13 cellular contexts compared by ENCODE assay signal in the genomic region with DNA sequence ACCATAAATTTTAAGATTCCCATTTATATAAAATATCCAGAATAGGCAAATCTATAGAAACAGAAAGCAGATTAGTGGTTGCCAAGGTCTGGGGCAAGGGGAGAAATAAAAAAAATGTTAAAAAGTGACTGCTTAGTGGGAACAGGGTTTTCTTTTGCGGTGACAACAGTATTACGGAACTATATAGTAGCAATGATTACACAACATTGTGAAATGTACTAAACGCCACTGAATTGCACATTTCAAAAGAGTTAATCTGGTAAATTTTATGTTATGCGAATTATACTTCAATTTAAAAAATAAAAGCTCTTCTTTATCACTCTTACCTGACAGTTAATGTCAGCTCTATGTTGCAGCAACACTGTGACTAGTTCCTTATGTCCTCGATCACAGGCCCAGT.
DNase-seq lines count a peak whose midpoint lies in the region; ATAC-seq, FAIRE-seq and TF ChIP-seq lines count a peak whose summit lies in the region.
"Had no signal": no experiment of that assay in that cellular context is flagged by ENCODE, and none has a peak within 500 bp of the region (broad histone marks: within the 10 kb centered on the region; RNA-seq: fewer than 3 reads in every experiment).

No MANE protein-coding gene starts in this region.

- in situ Hi-C loops in IMR-90 (cut with MboI; ENCODE audit: low sequenced_read_pairs): no loop called here
- in situ Hi-C loops in K562 (cut with MboI): no loop called here

- no peaks in the 10 kb centered on the region for H3K9me3 ChIP-seq in IMR-90 (ENCODE audit: control insufficient read depth, insufficient read depth, low read length)
- H3K9me3 ChIP-seq in K562 (replicated peaks; ENCODE audit: control insufficient read depth, insufficient read depth, low read depth, low read length): no peaks in the 10 kb centered on the region
- H3K9me3 ChIP-seq in upper lobe of left lung: no peaks in the 10 kb centered on the region
- H3K9me3 ChIP-seq: BE2C had no signal

- no peak overlapping the region for H4K8ac ChIP-seq in IMR-90 (ENCODE audit: low read depth in 2 of 2, low read length in 2 of 2)

- H3K4me3 ChIP-seq in IMR-90 (ENCODE audit: insufficient read depth, low read depth, low read length): no peak overlapping the region
- no peak overlapping the region for H3K4me3 ChIP-seq in K562
- no peak overlapping the region for H3K4me3 ChIP-seq in upper lobe of left lung

- no peak for ATAC-seq in IMR-90 (ENCODE audit: low read depth)
- ATAC-seq in K562: no peak
- no peak for ATAC-seq in upper lobe of left lung (ENCODE audit: low FRiP score in 2 of 2)
- ATAC-seq in HG03159 (IDR thresholded peaks at IDR 0.05; ENCODE audit: unreplicated experiment): no peak

- H2AFZ ChIP-seq in IMR-90 (replicated peaks; ENCODE audit: low read length, poor library complexity) (no peak overlapping the region), K562 (ENCODE audit: low read depth, low read length) (no peak overlapping the region)

- H2BK5ac ChIP-seq in IMR-90 (ENCODE audit: low read depth, low read length, poor library complexity, severe bottlenecking): no peak overlapping the region

- H3K27me3 ChIP-seq in IMR-90 (ENCODE audit: control insufficient read depth, insufficient read depth, low read length) (no peaks in the 10 kb centered on the region), K562 (ENCODE audit: control insufficient read depth in 2 of 2, insufficient read depth in 2 of 2, low read length in 2 of 2) (no peaks in the 10 kb centered on the region), upper lobe of left lung (no peaks in the 10 kb centered on the region)
- H3K27me3 ChIP-seq: BE2C had no signal

- H2BK20ac ChIP-seq in IMR-90 (ENCODE audit: low read depth, low read length): no peak overlapping the region

- H3K36me3 ChIP-seq in IMR-90 (ENCODE audit: control insufficient read depth, insufficient read depth, low read length): peaks cover 7% of the 10 kb centered on the region; the same call in 1 of the 2 replicates
- H3K36me3 ChIP-seq in K562 (ENCODE audit: control insufficient read depth, insufficient read depth, low read length): peaks cover 12% of the 10 kb centered on the region; the same call in 2 of the 3 replicates
- H3K36me3 ChIP-seq in upper lobe of left lung: no peaks in the 10 kb centered on the region
- H3K36me3 ChIP-seq: BE2C had no signal

- intact Hi-C loops in IMR-90 (cut with micrococcal nuclease): no loop called here
- intact Hi-C loops in K562 (cut with micrococcal nuclease): no loop called here

- no peak for DNase-seq in IMR-90
- peak; percentile 82 for DNase-seq in NOMO-1 treated with dmso at 0.1 percent for 144 hours (lab: John Stamatoyannopoulos, UW; ENCODE audit: unreplicated experiment)
- no peak for DNase-seq in K562 (ENCODE audit: extremely low read depth in 1 of 4, low spot score in 3 of 4)
- DNase-seq in upper lobe of left lung: no peak
- no peak for DNase-seq in AG08395 (ENCODE audit: low spot score)
- no peak for DNase-seq in NCI-H187 (lab: John Stamatoyannopoulos, UW)
- DNase-seq: ACHN; BE2C; CD8-positive, alpha-beta memory T cell; NCI-H1105; NCI-H1930; NCI-H510A treated with DMSO at 0.1 percent for 48 hours had no signal

- BruUV-seq in IMR-90 (replicated peaks; lab: Mats Ljungman, UMichigan) (no TSS peak), K562 (replicated peaks; lab: Mats Ljungman, UMichigan) (no TSS peak)

- H2AK9ac ChIP-seq in IMR-90 (replicated peaks; ENCODE audit: low read depth, low read length, poor library complexity): no peak overlapping the region

- no peak for TF ChIP-seq RAD21 in IMR-90 (IDR thresholded peaks at IDR 0.05; ENCODE audit: low read length)
- no peak for TF ChIP-seq RAD21 in K562 (CRISPR knock-in tag; conservative IDR thresholded peaks at IDR 0.05 in 1 of 2, IDR thresholded peaks at IDR 0.05 in 1 of 2)

- no peak for TF ChIP-seq POLR2A in IMR-90 (IDR thresholded peaks at IDR 0.05; ENCODE audit: low read depth, low read length)
- no peak for TF ChIP-seq POLR2A in K562 (conservative IDR thresholded peaks at IDR 0.05)
- TF ChIP-seq POLR2A in upper lobe of left lung (IDR thresholded peaks at IDR 0.05): no peak

- H3K27ac ChIP-seq in IMR-90 (ENCODE audit: insufficient read depth, low read length): no peak overlapping the region
- no peak overlapping the region for H3K27ac ChIP-seq in K562 (ENCODE audit: extremely low read depth, low read depth, low read length)
- H3K27ac ChIP-seq in upper lobe of left lung: peak overlapping the region; percentile 34 to 64 (median 37)

- TF ChIP-seq EP300 in K562 (IDR thresholded peaks at IDR 0.05; ENCODE audit: low read length): no peak
- TF ChIP-seq EP300 in upper lobe of left lung (IDR thresholded peaks at IDR 0.05): no peak

- dilution Hi-C loops in IMR-90 (cut with HindIII; ENCODE audit: low sequenced_read_pairs, unreplicated experiment): no loop called here

- no peak overlapping the region for H3K18ac ChIP-seq in IMR-90 (ENCODE audit: low read depth, low read length)

- no peaks in the 10 kb centered on the region for H3K9me1 ChIP-seq in IMR-90 (ENCODE audit: insufficient read depth, low read length)
- H3K9me1 ChIP-seq in K562 (ENCODE audit: control insufficient read depth, insufficient read depth, low read length): no peaks in the 10 kb centered on the region

- no peak overlapping the region for H3K4me2 ChIP-seq in IMR-90 (ENCODE audit: low read depth, low read length)
- no peak overlapping the region for H3K4me2 ChIP-seq in K562 (ENCODE audit: insufficient read depth, low read length)

- peaks cover 4% of the 10 kb centered on the region; the same call in 1 of the 3 replicates for H3K79me2 ChIP-seq in K562 (ENCODE audit: control insufficient read depth, insufficient read depth, low read length)

- H3K4ac ChIP-seq in IMR-90 (ENCODE audit: low read depth, low read length): no peak overlapping the region

- H3K9ac ChIP-seq in IMR-90 (ENCODE audit: low read depth, low read length) (no peak overlapping the region), K562 (ENCODE audit: insufficient read depth in 1 of 2, low read depth in 2 of 2, low read length in 2 of 2) (no peak overlapping the region)

- no peak overlapping the region for H2BK120ac ChIP-seq in IMR-90 (ENCODE audit: low read depth, low read length)

- no peak overlapping the region for H3K23ac ChIP-seq in IMR-90 (ENCODE audit: low read depth, low read length)

- H4K5ac ChIP-seq in IMR-90 (ENCODE audit: low read depth, low read length): no peak overlapping the region

- CTCF ChIA-PET in IMR-90 (lab: Yijun Ruan, JAX) (no interaction called here), K562 (lab: Yijun Ruan, JAX; ENCODE audit: low intra/inter-chr PET ratio) (no interaction called here)

- WGBS in IMR-90 (ENCODE audit: extremely low coverage in 2 of 2, insufficient read length in 1 of 2), 2 experiments: no CpG with 5 or more reads among the region's 5 CpGs
- WGBS in K562 (ENCODE audit: insufficient coverage, low coverage, missing lambda C conversion rate): 82% methylated on average over 5 of the region's 5 CpGs
- WGBS in upper lobe of left lung, 2 donors: 68 to 69% methylated on average over 5 of the region's 5 CpGs

- TF ChIP-seq CTCF in IMR-90 (conservative IDR thresholded peaks at IDR 0.05; ENCODE audit: low read depth, low read length) (no peak), K562 (IDR thresholded peaks at IDR 0.05 in 2 of 3, conservative IDR thresholded peaks at IDR 0.05 in 1 of 3; ENCODE audit: insufficient read depth in 2 of 3, low read depth in 1 of 3, low read length in 3 of 3) (no peak), upper lobe of left lung (IDR thresholded peaks at IDR 0.05) (no peak)

- H3K79me1 ChIP-seq in IMR-90 (ENCODE audit: low read depth in 1 of 2, low read length in 2 of 2): peaks cover 4 to 28% of the 10 kb centered on the region in 2 experiments; a peak in 3 of 4 replicates

- no peak overlapping the region for H3K14ac ChIP-seq in IMR-90 (replicated peaks; ENCODE audit: low read depth, low read length)

- no peak overlapping the region for H2BK15ac ChIP-seq in IMR-90 (ENCODE audit: low read depth, low read length)

- no peak overlapping the region for H4K91ac ChIP-seq in IMR-90 (ENCODE audit: insufficient read depth, low read depth, low read length)

- H3K4me1 ChIP-seq in IMR-90 (ENCODE audit: control insufficient read depth, insufficient read depth, low read length): no peaks in the 10 kb centered on the region
- no peaks in the 10 kb centered on the region for H3K4me1 ChIP-seq in K562 (replicated peaks in 1 of 2; ENCODE audit: control insufficient read depth in 2 of 2, insufficient read depth in 2 of 2, low read length in 2 of 2)
- H3K4me1 ChIP-seq in upper lobe of left lung: no peaks in the 10 kb centered on the region

- POLR2A ChIA-PET in IMR-90 (lab: Charles Lee; ENCODE audit: unreplicated experiment) (no interaction called here), K562 (lab: Yijun Ruan, JAX) (interaction anchor here (0.6 kb wide), 1 partner anchor 9 kb away, joined by 3 read pairs; no protein-coding TSS in a partner anchor)

- H2AK5ac ChIP-seq in IMR-90 (ENCODE audit: low read depth, low read length): no peak overlapping the region

- FAIRE-seq in K562 (lab: Jason Lieb, UNC): no peak

- no peaks in the 10 kb centered on the region; the same call in 1 of the 2 replicates for H4K20me1 ChIP-seq in IMR-90 (ENCODE audit: insufficient read depth, low read length)
- no peaks in the 10 kb centered on the region for H4K20me1 ChIP-seq in K562 (replicated peaks; ENCODE audit: control insufficient read depth, insufficient read depth, low read length)

- H3K56ac ChIP-seq in IMR-90 (ENCODE audit: extremely low read depth, insufficient read depth, low read length): no peak overlapping the region

TF ChIP-seq in IMR-90, 13 proteins besides CTCF, POLR2A, EP300 and RAD21 (continues in another document):
- no peak for TF ChIP-seq FOS (IDR thresholded peaks at IDR 0.05; ENCODE audit: low read depth, low read length)
- TF ChIP-seq NFE2L2 (IDR thresholded peaks at IDR 0.05; ENCODE audit: low read depth, low read length): no peak

TF ChIP-seq in K562, 482 proteins besides CTCF, POLR2A, EP300 and RAD21 (continues in another document):
- peak; percentile 63 for TF ChIP-seq CEBPB (tag; IDR thresholded peaks at IDR 0.05)
- TF ChIP-seq, protein P1, sequence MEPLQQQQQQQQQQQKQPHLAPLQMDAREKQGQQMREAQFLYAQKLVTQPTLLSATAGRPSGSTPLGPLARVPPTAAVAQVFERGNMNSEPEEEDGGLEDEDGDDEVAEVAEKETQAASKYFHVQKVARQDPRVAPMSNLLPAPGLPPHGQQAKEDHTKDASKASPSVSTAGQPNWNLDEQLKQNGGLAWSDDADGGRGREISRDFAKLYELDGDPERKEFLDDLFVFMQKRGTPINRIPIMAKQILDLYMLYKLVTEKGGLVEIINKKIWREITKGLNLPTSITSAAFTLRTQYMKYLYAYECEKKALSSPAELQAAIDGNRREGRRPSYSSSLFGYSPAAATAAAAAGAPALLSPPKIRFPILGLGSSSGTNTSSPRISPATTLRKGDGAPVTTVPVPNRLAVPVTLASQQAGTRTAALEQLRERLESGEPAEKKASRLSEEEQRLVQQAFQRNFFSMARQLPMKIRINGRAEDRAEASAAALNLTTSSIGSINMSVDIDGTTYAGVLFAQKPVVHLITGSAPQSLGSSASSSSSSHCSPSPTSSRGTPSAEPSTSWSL (CRISPR knock-in tag; IDR thresholded peaks at IDR 0.05; ENCODE audit: borderline replicate concordance): no peak
- TF ChIP-seq HIVEP1 (CRISPR knock-in tag; IDR thresholded peaks at IDR 0.05): no peak
- no peak for TF ChIP-seq SPI1 (IDR thresholded peaks at IDR 0.05; ENCODE audit: borderline replicate concordance, low read depth, low read length)

Comparison
In these comparisons a context has a peak if more than half of its experiments do, and no peak if none do; other contexts are left out.
1. H3K27ac ChIP-seq: peak in upper lobe of left lung (4 of 4); none in IMR-90 (single experiment) and K562 (single experiment).